11 cellular contexts compared by ENCODE assay signal in the genomic region with DNA sequence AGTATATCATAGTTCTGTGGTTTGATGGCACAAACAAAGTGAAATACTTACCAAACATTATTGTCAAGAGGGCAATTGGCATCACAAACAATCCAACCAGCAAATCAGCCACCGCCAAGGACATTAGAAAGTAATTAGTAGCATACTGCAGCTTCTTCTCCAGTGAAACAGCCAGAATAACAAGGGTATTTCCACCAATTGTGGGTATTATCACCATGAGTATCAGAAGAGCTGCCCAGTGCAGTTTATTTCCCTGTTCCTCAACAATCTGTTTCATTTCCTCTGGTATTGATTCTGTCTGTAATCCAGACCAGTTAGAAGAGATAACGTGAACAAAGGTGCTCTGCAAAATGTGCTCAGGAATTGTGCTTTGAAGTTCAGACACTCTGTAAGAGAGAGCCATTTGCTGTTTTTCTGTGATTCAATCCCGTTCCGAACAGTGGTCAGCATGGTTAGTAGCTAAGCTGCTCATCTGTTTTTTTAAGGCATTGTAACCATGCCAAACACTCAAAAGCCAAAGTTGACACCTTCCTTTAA. TPM values are rescaled to one million over a fixed set of nuclear protein-coding genes. Genes with fewer than 3 reads are reported as not detected.
DNase-seq lines count a peak whose midpoint lies in the region; ATAC-seq and TF ChIP-seq lines count a peak whose summit lies in the region.
"Had no signal": no experiment of that assay in that cellular context is flagged by ENCODE, and none has a peak within 500 bp of the region (broad histone marks: within the 10 kb centered on the region; RNA-seq: fewer than 3 reads in every experiment).

No MANE protein-coding gene starts in this region.

- H3K4me3 ChIP-seq in left lung (no peak overlapping the region), transverse colon (peak overlapping the region in 1 of 4 donors; percentile 0)

- H3K36me3 Mint-ChIP-seq in activated CD4-positive, alpha-beta T cell treated with anti-CD3 and anti-CD28 coated beads, Interleukin-2, amount 10 ng/mL, durations not matched to agents 7 days and 5 days (ENCODE audit: low read depth), result peaks cover 7% of the 10 kb centered on the region

- H3K27ac ChIP-seq in left lung (peak overlapping the region in 1 of 2 donors; percentile 15), transverse colon (peak overlapping the region; percentile 3 to 75 (median 41))

- peaks cover 41% of the 10 kb centered on the region for H3K4me1 Mint-ChIP-seq in activated CD4-positive, alpha-beta T cell treated with anti-CD3 and anti-CD28 coated beads, Interleukin-2, amount 10 ng/mL, durations not matched to agents 7 days and 5 days

- no peak for TF ChIP-seq EP300 in transverse colon (IDR thresholded peaks at IDR 0.05; ENCODE audit: low read depth)

- TF ChIP-seq CTCF in left lung (IDR thresholded peaks at IDR 0.05) (no peak), transverse colon (IDR thresholded peaks at IDR 0.05) (no peak)

- H3K36me3 ChIP-seq in left lung (no peaks in the 10 kb centered on the region), transverse colon (no peaks in the 10 kb centered on the region)

- no peaks in the 10 kb centered on the region for H3K27me3 ChIP-seq in left lung
- no peaks in the 10 kb centered on the region for H3K27me3 ChIP-seq in transverse colon

- CTCF ChIA-PET in activated CD4-positive, alpha-beta T cell treated with anti-CD3 and anti-CD28 coated beads, Interleukin-2, amount 10 ng/mL, durations not matched to agents 7 days and 5 days (lab: Charles Lee), result interaction anchor here (0.6 to 1.1 kb wide), 2 partner anchors 13 to 16 kb away, joined by 3 to 4 read pairs; no protein-coding TSS in a partner anchor

- no peaks in the 10 kb centered on the region for H3K9me3 ChIP-seq in left lung
- no peaks in the 10 kb centered on the region for H3K9me3 ChIP-seq in transverse colon

- peak; percentile 22 for DNase-seq in activated CD4-positive, alpha-beta T cell treated with anti-CD3 and anti-CD28 coated beads, Interleukin-2, amount 10 ng/mL, durations not matched to agents 7 days and 5 days
- no peak for DNase-seq in activated CD4-positive, alpha-beta T cell treated with anti-CD3 and anti-CD28 coated beads for 1 hour
- DNase-seq in cerebellar cortex (ENCODE audit: low spot score) (peak; percentile 34), left lung (no peak), transverse colon (no peak), DMS 273 treated with DMSO at 0.1 percent for 48 hours (lab: John Stamatoyannopoulos, UW) (no peak)
- DNase-seq in central memory CD4-positive, alpha-beta T cell, result no peak
- DNase-seq: HCEC 1CT had no signal

- peak overlapping the region; percentile 61 for H3K4me3 Mint-ChIP-seq in activated CD4-positive, alpha-beta T cell treated with anti-CD3 and anti-CD28 coated beads, Interleukin-2, amount 10 ng/mL, durations not matched to agents 7 days and 5 days
- H3K4me3 Mint-ChIP-seq: B cell; central memory CD8-positive, alpha-beta T cell had no signal

- intact Hi-C loops in left lung (cut with DNase I), result no loop called here
- intact Hi-C loops in transverse colon (cut with DNase I; ENCODE audit: low total_unique reads), result no loop called here

- WGBS in transverse colon (ENCODE audit: low coverage in 1 of 2), 2 donors, result 58 to 84% methylated on average over 4 of the region's 4 CpGs

- H3K27me3 Mint-ChIP-seq in activated CD4-positive, alpha-beta T cell treated with anti-CD3 and anti-CD28 coated beads, Interleukin-2, amount 10 ng/mL, durations not matched to agents 7 days and 5 days, result no peaks in the 10 kb centered on the region
- H3K27me3 Mint-ChIP-seq: B cell; central memory CD8-positive, alpha-beta T cell had no signal

- H3K27ac Mint-ChIP-seq in activated CD4-positive, alpha-beta T cell treated with anti-CD3 and anti-CD28 coated beads, Interleukin-2, amount 10 ng/mL, durations not matched to agents 7 days and 5 days, result peak overlapping the region; percentile 84
- H3K27ac Mint-ChIP-seq: B cell had no signal

- POLR2A ChIA-PET in activated CD4-positive, alpha-beta T cell treated with anti-CD3 and anti-CD28 coated beads, Interleukin-2, amount 10 ng/mL, durations not matched to agents 7 days and 5 days (lab: Charles Lee), result no interaction called here

- peak; percentile 42 for ATAC-seq in left lung
- ATAC-seq in GM21825 (IDR thresholded peaks at IDR 0.05; ENCODE audit: unreplicated experiment), result no peak

- TF ChIP-seq POLR2A in transverse colon (IDR thresholded peaks at IDR 0.05), result no peak

- H3K4me1 ChIP-seq in left lung, result peaks cover 0 to 20% of the 10 kb centered on the region in 2 donors
- peaks cover 0 to 7% (median 2%) of the 10 kb centered on the region in 4 donors for H3K4me1 ChIP-seq in transverse colon

- in situ Hi-C loops in transverse colon (cut with MboI; ENCODE audit: low pct_ligation_motif_present in 1 of 4, low pct_unique_long_range_greater_than_20kb in 1 of 4, low sequenced_read_pairs in 3 of 4), result loop anchor here in 1 of 4 donors (25.0 kb wide), 1 partner anchor 289 kb away; no protein-coding TSS in a partner anchor

- no peaks in the 10 kb centered on the region for H3K9me3 Mint-ChIP-seq in activated CD4-positive, alpha-beta T cell treated with anti-CD3 and anti-CD28 coated beads, Interleukin-2, amount 10 ng/mL, durations not matched to agents 7 days and 5 days
- H3K9me3 Mint-ChIP-seq: central memory CD8-positive, alpha-beta T cell had no signal

RNA-seq across cellular contexts. Expression of a gene that starts 1.4 kb away (rescaled TPM):
- total RNA-seq in activated CD4-positive, alpha-beta T cell treated with anti-CD3 and anti-CD28 coated beads, Interleukin-2, amount 10 ng/mL, durations not matched to agents 7 days and 5 days, result 1 to 10 TPM; 2.1 to 2.2 TPM
- total RNA-seq in left lung, result 1 to 10 TPM in 1 of 2 donors, under 1 TPM in 1; 0.94 to 1.1 TPM
- total RNA-seq in transverse colon, result 1 to 10 TPM in 1 of 4 donors, under 1 TPM in 2, not detected in 1; 0.40 to 6.2 (median 0.82) TPM
- total RNA-seq: B cell had no signal

Comparison
In these comparisons a context has a peak if more than half of its experiments do, and no peak if none do; other contexts are left out.
1. DNase-seq: peak in activated CD4-positive, alpha-beta T cell treated with anti-CD3 and anti-CD28 coated beads, Interleukin-2, amount 10 ng/mL, durations not matched to agents 7 days and 5 days (single experiment) and cerebellar cortex (single experiment); none in activated CD4-positive, alpha-beta T cell treated with anti-CD3 and anti-CD28 coated beads for 1 hour (single experiment), left lung (0 of 2), transverse colon (single experiment), central memory CD4-positive, alpha-beta T cell (single experiment) and DMS 273 treated with DMSO at 0.1 percent for 48 hours (single experiment).